8 cellular contexts compared by ENCODE assay signal in the genomic region with DNA sequence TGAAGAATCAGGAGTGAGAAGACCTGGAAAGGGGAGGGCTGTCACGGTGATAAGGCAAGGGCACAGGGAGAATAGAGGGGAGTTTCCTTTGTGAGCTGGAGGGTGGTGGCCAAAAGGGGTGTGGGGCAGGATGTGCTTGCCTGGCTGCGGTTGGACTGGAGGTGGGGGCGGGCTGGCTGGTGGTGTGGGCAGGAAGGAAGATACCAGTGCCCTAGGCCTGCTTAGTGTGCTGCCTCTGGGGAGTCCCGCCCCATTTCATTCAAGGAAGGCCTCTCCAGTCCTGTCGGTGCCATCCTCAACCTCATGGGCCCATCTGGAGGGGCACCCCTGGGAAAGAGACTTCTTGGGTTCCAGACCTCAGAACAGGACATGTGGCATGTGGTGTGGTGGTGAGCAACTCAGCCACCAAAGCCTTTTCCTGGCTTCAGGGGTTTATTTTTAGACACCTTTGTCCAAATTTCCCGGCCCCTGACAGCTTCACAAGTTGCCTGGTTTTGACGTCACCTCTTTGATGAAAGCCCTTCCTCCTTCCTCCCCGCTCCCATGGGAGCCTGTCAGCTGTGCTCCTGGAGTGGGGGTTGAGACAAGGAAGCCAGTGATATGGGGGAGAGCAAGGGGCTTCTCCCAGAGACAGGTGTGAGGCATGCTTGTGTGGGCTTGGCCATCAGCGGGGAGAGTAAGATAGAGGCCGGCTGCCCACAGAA. TPM values are rescaled to one million over a fixed set of nuclear protein-coding genes. Genes with fewer than 3 reads are reported as not detected.
DNase-seq lines count a peak whose midpoint lies in the region; ATAC-seq and TF ChIP-seq lines count a peak whose summit lies in the region.

No MANE protein-coding gene starts in this region.

- ATAC-seq in GM18867 (IDR thresholded peaks at IDR 0.05; ENCODE audit: unreplicated experiment): peak; percentile 55

- H3K9ac ChIP-seq in duodenal mucosa (ENCODE audit: low read depth in 1 of 2, low read length in 2 of 2): peak overlapping the region in 1 of 2 donors; percentile 50
- no peak overlapping the region for H3K9ac ChIP-seq in neural progenitor cell

- H3K36me3 ChIP-seq in duodenal mucosa (ENCODE audit: control insufficient read depth in 1 of 2, insufficient read depth in 2 of 2, low read length in 2 of 2) (peaks cover 23 to 70% of the 10 kb centered on the region in 2 donors), osteoblast (ENCODE audit: insufficient read depth, low read length) (peaks cover 19% of the 10 kb centered on the region), neural progenitor cell (no peaks in the 10 kb centered on the region)

- no peak overlapping the region for H3K4me3 Mint-ChIP-seq in neural progenitor cell

- H3K9me3 Mint-ChIP-seq in neural progenitor cell: no peaks in the 10 kb centered on the region

- peak overlapping the region; percentile 6 for H3K4me2 ChIP-seq in osteoblast (ENCODE audit: insufficient read depth, low read length)
- no peak overlapping the region for H3K4me2 ChIP-seq in neural progenitor cell

- H3K27ac ChIP-seq in HL-60 (replicated peaks): peak overlapping the region; percentile 25
- peak overlapping the region; percentile 28 for H3K27ac ChIP-seq in duodenal mucosa (ENCODE audit: low read depth, low read length)
- H3K27ac ChIP-seq in osteoblast (ENCODE audit: low read depth, low read length): peak overlapping the region; percentile 3
- no peak overlapping the region for H3K27ac ChIP-seq in neural progenitor cell

- H3K79me2 ChIP-seq in osteoblast (ENCODE audit: insufficient read depth, low read length) (peaks cover 24% of the 10 kb centered on the region), neural progenitor cell (ENCODE audit: low read depth) (no peaks in the 10 kb centered on the region)

- no peaks in the 10 kb centered on the region for H3F3A ChIP-seq in neural progenitor cell (ENCODE audit: low read depth)

- H3K9me3 ChIP-seq in duodenal mucosa (ENCODE audit: control insufficient read depth in 1 of 2, low read length in 2 of 2) (no peaks in the 10 kb centered on the region), osteoblast (ENCODE audit: low read depth, low read length) (no peaks in the 10 kb centered on the region), neural progenitor cell (ENCODE audit: low read depth) (no peaks in the 10 kb centered on the region)

- TF ChIP-seq CTCF in HL-60 (IDR thresholded peaks at IDR 0.05; ENCODE audit: insufficient read depth, low read length): no peak
- no peak for TF ChIP-seq CTCF in osteoblast (IDR thresholded peaks at IDR 0.05; ENCODE audit: extremely low read depth, low read depth, low read length)
- no peak for TF ChIP-seq CTCF in neural progenitor cell (IDR thresholded peaks at IDR 0.05)

- H3K4me1 ChIP-seq in duodenal mucosa (ENCODE audit: control insufficient read depth in 1 of 2, insufficient read depth in 2 of 2, low read length in 2 of 2): peaks cover 13 to 15% of the 10 kb centered on the region in 2 donors
- peaks cover 19% of the 10 kb centered on the region for H3K4me1 ChIP-seq in osteoblast (ENCODE audit: insufficient read depth, low read length)
- H3K4me1 ChIP-seq in neural progenitor cell: peaks cover under 1% of the 10 kb centered on the region

- H3K4me3 ChIP-seq in HL-60 (replicated peaks; ENCODE audit: insufficient read depth, low read length) (no peak overlapping the region), duodenal mucosa (ENCODE audit: low read depth in 1 of 2, low read length in 2 of 2) (peak overlapping the region in 1 of 2 donors; percentile 16), osteoblast (ENCODE audit: insufficient read depth, low read length) (no peak overlapping the region), neural progenitor cell (no peak overlapping the region)

- H4K20me1 ChIP-seq in osteoblast (ENCODE audit: insufficient read depth, low read length): peaks cover 28% of the 10 kb centered on the region
- no peaks in the 10 kb centered on the region for H4K20me1 ChIP-seq in neural progenitor cell (ENCODE audit: low read depth)

- H3K36me3 Mint-ChIP-seq in neural progenitor cell: peaks cover 5% of the 10 kb centered on the region

- H3K27me3 Mint-ChIP-seq in neural progenitor cell (ENCODE audit: insufficient read depth, low read depth): peaks cover 3% of the 10 kb centered on the region

- peaks cover 16% of the 10 kb centered on the region for H3K4me1 Mint-ChIP-seq in neural progenitor cell

- H3K27ac Mint-ChIP-seq in neural progenitor cell: no peak overlapping the region

- no peaks in the 10 kb centered on the region for H3K27me3 ChIP-seq in HL-60 (ENCODE audit: insufficient read depth, poor library complexity, severe bottlenecking)
- H3K27me3 ChIP-seq in duodenal mucosa (ENCODE audit: control insufficient read depth in 1 of 2, insufficient read depth in 2 of 2, low read length in 2 of 2): no peaks in the 10 kb centered on the region
- no peaks in the 10 kb centered on the region for H3K27me3 ChIP-seq in osteoblast (ENCODE audit: insufficient read depth, low read length)
- no peaks in the 10 kb centered on the region for H3K27me3 ChIP-seq in neural progenitor cell

- H2AFZ ChIP-seq in osteoblast (ENCODE audit: low read length): no peak overlapping the region
- H2AFZ ChIP-seq in neural progenitor cell (replicated peaks): no peak overlapping the region

- DNase-seq in HL-60 (ENCODE audit: low read depth in 1 of 2, low spot score in 1 of 2) (peak; percentile 66 to 87), osteoblast (ENCODE audit: insufficient read length, low spot score, missing footprints) (peak; percentile 84), ureter (ENCODE audit: low spot score) (peak; percentile 60), NCI-H524 treated with DMSO at 0.1 percent for 48 hours (lab: John Stamatoyannopoulos, UW) (no peak), neural progenitor cell (ENCODE audit: low spot score) (no peak)
- DNase-seq in activated CD4-positive, alpha-beta T cell treated with anti-CD3 and anti-CD28 coated beads, Interleukin-2, amount 50 U/mL, for 4 hours: peak; percentile 70 to 72

RNA-seq across cellular contexts. Expression of gene TEX264, which starts 15.6 kb away (rescaled TPM):
- total RNA-seq in osteoblast: 55.4 and 56.1 TPM in 2 replicates
- 52.7 TPM for total RNA-seq in ureter
- total RNA-seq in neural progenitor cell (ENCODE audit: low replicate concordance): 0.54 and 2.8 TPM in 2 replicates

RNA-seq across cellular contexts. Expression of gene GRM2, which starts 20.2 kb away (rescaled TPM):
- total RNA-seq in osteoblast (under 0.01 TPM in 1 of 2 replicates, not detected in the other), ureter (0.23 TPM), neural progenitor cell (ENCODE audit: low replicate concordance) (1.9 and 4.9 TPM in 2 replicates)

Comparison
In these comparisons a context has a peak if more than half of its experiments do, and no peak if none do; other contexts are left out.
1. DNase-seq: peak in HL-60 (2 of 2), activated CD4-positive, alpha-beta T cell treated with anti-CD3 and anti-CD28 coated beads, Interleukin-2, amount 50 U/mL, for 4 hours (2 of 2), osteoblast (single experiment) and ureter (single experiment); none in NCI-H524 treated with DMSO at 0.1 percent for 48 hours (single experiment) and neural progenitor cell (single experiment).
2. RNA of gene TEX264, which starts 15.6 kb away (total RNA-seq): 55.4 to 56.1 TPM in osteoblast and 52.7 TPM in ureter (single experiment); 0.54 to 2.8 TPM in neural progenitor cell; every median in the first group is over 10 times any median in the second.